Comparison of ENCODE assay signal across 9 cellular contexts in the genomic region with DNA sequence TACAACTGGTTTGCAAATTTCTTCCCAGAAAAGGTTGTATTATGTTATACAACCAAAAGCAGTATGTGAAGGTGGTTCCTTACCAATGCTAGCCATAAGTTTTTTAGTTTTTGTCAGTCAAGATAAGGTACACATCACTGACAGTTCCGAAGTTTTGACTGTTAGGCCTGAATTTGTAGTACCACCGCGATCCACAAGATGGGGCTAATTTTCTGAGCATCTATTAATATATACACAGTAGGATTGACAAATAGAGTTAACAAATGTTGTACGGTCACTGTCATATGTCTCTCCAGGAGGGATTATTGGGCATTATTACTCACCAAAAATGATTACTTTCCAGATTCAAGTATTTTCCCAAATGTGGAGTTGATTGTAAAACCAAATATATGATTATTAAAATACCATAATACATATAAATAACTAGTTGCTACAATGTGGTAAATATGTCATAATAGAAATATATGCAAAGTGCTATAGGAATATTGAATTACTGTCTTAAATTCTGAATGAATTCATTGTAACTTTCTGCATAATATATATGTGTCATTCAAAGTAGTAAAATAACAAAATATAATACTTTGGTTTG. TPM values are rescaled to one million over a fixed set of nuclear protein-coding genes. Genes with fewer than 3 reads are reported as not detected.
A peak's percentile ranks its signal among the peaks of the same experiment; 100 is the strongest.
DNase-seq lines count a peak whose midpoint lies in the region; ATAC-seq and TF ChIP-seq lines count a peak whose summit lies in the region.
"Had no signal": no experiment of that assay in that cellular context is flagged by ENCODE, and none has a peak within 500 bp of the region (broad histone marks: within the 10 kb centered on the region; RNA-seq: fewer than 3 reads in every experiment).

No MANE protein-coding gene starts in this region.

- no peaks in the 10 kb centered on the region for H3K4me1 Mint-ChIP-seq in activated CD4-positive, alpha-beta memory T cell treated with anti-CD3 and anti-CD28 coated beads, Interleukin-2, amount 10 ng/mL, durations not matched to agents 7 days and 5 days
- no peaks in the 10 kb centered on the region for H3K4me1 Mint-ChIP-seq in naive thymus-derived CD4-positive, alpha-beta T cell

- intact Hi-C loops in naive thymus-derived CD4-positive, alpha-beta T cell (cut with micrococcal nuclease): loop anchor here (1.0 to 2.0 kb wide), 2 partner anchors 242 to 515 kb away; no protein-coding TSS in a partner anchor

- TF ChIP-seq CTCF in C4-2B (conservative IDR thresholded peaks at IDR 0.05): peak; percentile 88
- peak; percentile 70 to 77 (median 73) for TF ChIP-seq CTCF in tibial nerve (IDR thresholded peaks at IDR 0.05)

- H3K9me3 Mint-ChIP-seq in activated CD4-positive, alpha-beta memory T cell treated with anti-CD3 and anti-CD28 coated beads, Interleukin-2, amount 10 ng/mL, durations not matched to agents 7 days and 5 days: no peaks in the 10 kb centered on the region
- H3K9me3 Mint-ChIP-seq in naive thymus-derived CD4-positive, alpha-beta T cell: no peaks in the 10 kb centered on the region
- H3K9me3 Mint-ChIP-seq: T-helper 1 cell treated with Interleukin-12 subunit alpha and Interleukin-12 subunit beta and Interleukin-4 antibody, amounts not matched to agents 30 μg/mL and 1 μg/mL, for 36 hours had no signal

- H3K36me3 Mint-ChIP-seq in activated CD4-positive, alpha-beta memory T cell treated with anti-CD3 and anti-CD28 coated beads, Interleukin-2, amount 10 ng/mL, durations not matched to agents 7 days and 5 days (ENCODE audit: low read depth): no peaks in the 10 kb centered on the region
- peaks cover 0 to 25% (median 4%) of the 10 kb centered on the region in 5 donors for H3K36me3 Mint-ChIP-seq in naive thymus-derived CD4-positive, alpha-beta T cell

- no peak overlapping the region for H3K27ac Mint-ChIP-seq in activated CD4-positive, alpha-beta memory T cell treated with anti-CD3 and anti-CD28 coated beads, Interleukin-2, amount 10 ng/mL, durations not matched to agents 7 days and 5 days
- H3K27ac Mint-ChIP-seq in naive thymus-derived CD4-positive, alpha-beta T cell: no peak overlapping the region
- H3K27ac Mint-ChIP-seq: T-helper 1 cell treated with Interleukin-12 subunit alpha and Interleukin-12 subunit beta and Interleukin-4 antibody, amounts not matched to agents 30 μg/mL and 1 μg/mL, for 36 hours had no signal

- no peak for TF ChIP-seq EP300 in tibial nerve (IDR thresholded peaks at IDR 0.05)

- H3K4me1 ChIP-seq in naive thymus-derived CD4-positive, alpha-beta T cell (ENCODE audit: control insufficient read depth in 2 of 2, insufficient read depth in 2 of 2, low read length in 2 of 2): no peaks in the 10 kb centered on the region
- no peaks in the 10 kb centered on the region for H3K4me1 ChIP-seq in tibial nerve

- H3K36me3 ChIP-seq in naive thymus-derived CD4-positive, alpha-beta T cell (ENCODE audit: control insufficient read depth in 2 of 3, insufficient read depth in 3 of 3, low read length in 3 of 3): peaks cover 0 to 3% (median 0%) of the 10 kb centered on the region in 3 experiments
- H3K36me3 ChIP-seq in tibial nerve: peaks cover 0 to 41% (median 0%) of the 10 kb centered on the region in 3 donors

- DNase-seq in NCI-H2227 treated with DMSO at 0.1 percent for 48 hours (lab: John Stamatoyannopoulos, UW): peak; percentile 3
- peak; percentile 56 for DNase-seq in activated CD4-positive, alpha-beta memory T cell treated with anti-CD3 and anti-CD28 coated beads, Interleukin-2, amount 10 ng/mL, durations not matched to agents 7 days and 5 days
- DNase-seq in erythroblast (lab: John Stamatoyannopoulos, UW): peak; percentile 47 to 73
- peak in 6 of 9 donors; percentile 11 to 45 (median 14) for DNase-seq in naive thymus-derived CD4-positive, alpha-beta T cell
- peak; percentile 40 to 82 for DNase-seq in tibial nerve (ENCODE audit: low spot score in 2 of 2)

- H3K9me3 ChIP-seq in naive thymus-derived CD4-positive, alpha-beta T cell (ENCODE audit: control insufficient read depth in 2 of 3, low read length in 3 of 3): no peaks in the 10 kb centered on the region
- H3K9me3 ChIP-seq in tibial nerve: no peaks in the 10 kb centered on the region

- CTCF ChIA-PET in activated CD4-positive, alpha-beta memory T cell treated with anti-CD3 and anti-CD28 coated beads, Interleukin-2, amount 10 ng/mL, durations not matched to agents 7 days and 5 days (lab: Charles Lee): interaction anchor here (1.2 to 1.5 kb wide), 2 partner anchors 12 to 27 kb away, joined by 4 read pairs; no protein-coding TSS in a partner anchor
- CTCF ChIA-PET in naive thymus-derived CD4-positive, alpha-beta T cell (lab: Charles Lee): interaction anchor here (1.1 kb wide), 1 partner anchor 95 kb away, joined by 3 read pairs; no protein-coding TSS in a partner anchor

- H3K4me3 Mint-ChIP-seq in activated CD4-positive, alpha-beta memory T cell treated with anti-CD3 and anti-CD28 coated beads, Interleukin-2, amount 10 ng/mL, durations not matched to agents 7 days and 5 days: no peak overlapping the region
- H3K4me3 Mint-ChIP-seq in naive thymus-derived CD4-positive, alpha-beta T cell: no peak overlapping the region
- H3K4me3 Mint-ChIP-seq: T-helper 1 cell treated with Interleukin-12 subunit alpha and Interleukin-12 subunit beta and Interleukin-4 antibody, amounts not matched to agents 30 μg/mL and 1 μg/mL, for 36 hours had no signal

- H3K27me3 ChIP-seq in naive thymus-derived CD4-positive, alpha-beta T cell (ENCODE audit: control insufficient read depth in 2 of 2, insufficient read depth in 2 of 2, low read length in 2 of 2): no peaks in the 10 kb centered on the region
- H3K27me3 ChIP-seq in tibial nerve: no peaks in the 10 kb centered on the region

- no peaks in the 10 kb centered on the region for H3K27me3 Mint-ChIP-seq in activated CD4-positive, alpha-beta memory T cell treated with anti-CD3 and anti-CD28 coated beads, Interleukin-2, amount 10 ng/mL, durations not matched to agents 7 days and 5 days
- no peaks in the 10 kb centered on the region for H3K27me3 Mint-ChIP-seq in naive thymus-derived CD4-positive, alpha-beta T cell

- no peak overlapping the region for H3K4me3 ChIP-seq in naive thymus-derived CD4-positive, alpha-beta T cell (ENCODE audit: low read length)
- no peak overlapping the region for H3K4me3 ChIP-seq in tibial nerve

- TF ChIP-seq POLR2A in erythroblast (IDR thresholded peaks at IDR 0.05; ENCODE audit: low read length) (no peak), tibial nerve (IDR thresholded peaks at IDR 0.05) (no peak)

- 3 to 7% methylated on average over 4 of the region's 4 CpGs for WGBS in tibial nerve, 2 donors

- no peak overlapping the region for H3K27ac ChIP-seq in C4-2B
- H3K27ac ChIP-seq in naive thymus-derived CD4-positive, alpha-beta T cell (ENCODE audit: low read depth, low read length): no peak overlapping the region
- H3K27ac ChIP-seq in tibial nerve: no peak overlapping the region

- peak; percentile 90 for ATAC-seq in GM18519 (IDR thresholded peaks at IDR 0.05; ENCODE audit: low FRiP score, unreplicated experiment)
- ATAC-seq in HG03025 (IDR thresholded peaks at IDR 0.05; ENCODE audit: low FRiP score, unreplicated experiment): peak; percentile 75
- ATAC-seq in naive thymus-derived CD4-positive, alpha-beta T cell: peak; percentile 57

- POLR2A ChIA-PET in activated CD4-positive, alpha-beta memory T cell treated with anti-CD3 and anti-CD28 coated beads, Interleukin-2, amount 10 ng/mL, durations not matched to agents 7 days and 5 days (lab: Charles Lee): no interaction called here
- POLR2A ChIA-PET in naive thymus-derived CD4-positive, alpha-beta T cell (lab: Charles Lee): interaction anchor here (0.7 kb wide), 1 partner anchor 461 kb away, joined by 3 read pairs; no protein-coding TSS in a partner anchor

RNA-seq across cellular contexts. Expression of a gene that starts 28.4 kb away (rescaled TPM):
- not detected for total RNA-seq in activated CD4-positive, alpha-beta memory T cell treated with anti-CD3 and anti-CD28 coated beads, Interleukin-2, amount 10 ng/mL, durations not matched to agents 7 days and 5 days
- total RNA-seq in naive thymus-derived CD4-positive, alpha-beta T cell: not detected
- polyA plus RNA-seq in naive thymus-derived CD4-positive, alpha-beta T cell: not detected
- not detected for total RNA-seq in tibial nerve

Comparison
In these comparisons a context has a peak if more than half of its experiments do, and no peak if none do; other contexts are left out.
1. DNase-seq: peak in every context shown above with its lines; median percentile 61 in tibial nerve; 60 in erythroblast; 56 in activated CD4-positive, alpha-beta memory T cell treated with anti-CD3 and anti-CD28 coated beads, Interleukin-2, amount 10 ng/mL, durations not matched to agents 7 days and 5 days; 14 in naive thymus-derived CD4-positive, alpha-beta T cell; 3 in NCI-H2227 treated with DMSO at 0.1 percent for 48 hours.